Comparison of ENCODE assay signal across 30 cellular contexts in the genomic region with DNA sequence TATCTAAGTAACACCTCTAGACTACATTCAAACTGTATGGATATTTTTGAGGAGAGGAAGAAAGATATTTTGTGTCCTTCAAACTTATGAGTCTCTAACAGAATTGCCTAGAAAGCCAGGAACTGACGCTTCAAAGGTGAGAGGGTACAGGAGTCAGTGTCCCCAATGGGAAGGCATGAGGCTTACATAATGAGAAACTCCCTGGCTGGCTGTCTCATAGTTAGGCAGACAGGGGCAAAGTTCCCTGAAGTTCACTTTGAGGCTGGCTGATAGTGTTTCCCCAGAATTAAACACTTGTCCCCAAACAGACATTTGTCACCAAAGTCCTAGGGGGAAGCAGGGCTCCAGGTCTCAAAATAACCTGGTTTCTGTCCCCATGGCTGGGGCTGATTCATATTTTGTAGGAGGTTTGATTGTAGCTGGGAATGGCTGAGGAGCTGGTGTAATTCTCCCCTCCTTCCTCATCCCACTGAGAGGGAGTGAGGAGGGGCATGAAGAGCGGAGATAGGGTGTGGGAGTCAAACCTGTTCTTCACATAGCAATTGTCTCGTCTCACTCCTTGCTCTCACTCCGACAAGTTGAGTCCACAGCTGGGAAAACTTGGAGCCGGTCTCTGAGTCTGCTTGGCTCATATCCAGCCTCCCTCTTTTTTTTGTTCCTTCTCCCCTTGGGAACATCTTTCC. TPM values are rescaled to one million over a fixed set of nuclear protein-coding genes. Genes with fewer than 3 reads are reported as not detected.
"Had no signal": no experiment of that assay in that cellular context is flagged by ENCODE, and none has a peak within 500 bp of the region (broad histone marks: within the 10 kb centered on the region; RNA-seq: fewer than 3 reads in every experiment).

No MANE protein-coding gene starts in this region.

- ATAC-seq: activated CD8-positive, alpha-beta memory T cell treated with anti-CD3 and anti-CD28 coated beads, Interleukin-2, amount 10 ng/mL, durations not matched to agents 7 days and 5 days; activated naive CD8-positive, alpha-beta T cell treated with anti-CD3 and anti-CD28 coated beads, Interleukin-2, amount 50 U/mL, for 24 hours had no signal

- DNase-seq: activated CD4-positive, alpha-beta memory T cell treated with anti-CD3 and anti-CD28 coated beads, Interleukin-2, amount 10 ng/mL, durations not matched to agents 7 days and 5 days; activated CD4-positive, alpha-beta T cell treated with anti-CD3 and anti-CD28 coated beads for 1 hour; activated CD4-positive, alpha-beta T cell treated with anti-CD3 and anti-CD28 coated beads for 48 hours; activated CD4-positive, CD25-positive, alpha-beta regulatory T cell; activated CD8-positive, alpha-beta memory T cell treated with anti-CD3 and anti-CD28 coated beads for 24 hours; activated CD8-positive, alpha-beta memory T cell treated with anti-CD3 and anti-CD28 coated beads, Interleukin-2, amount 10 ng/mL, durations not matched to agents 7 days and 5 days; activated CD8-positive, alpha-beta memory T cell treated with anti-CD3 and anti-CD28 coated beads, Interleukin-2, amount 50 U/mL, for 48 hours; activated effector memory CD4-positive, alpha-beta T cell treated with Interleukin-2 at 50 U/mL for 16 hours; activated naive CD4-positive, alpha-beta T cell treated with anti-CD3 and anti-CD28 coated beads, Interleukin-2, amount 10 ng/mL, durations not matched to agents 7 days and 5 days; activated naive CD8-positive, alpha-beta T cell treated with anti-CD3 and anti-CD28 coated beads, Interleukin-2, amount 50 U/mL, for 24 hours; activated T-cell treated with anti-CD3 and anti-CD28 coated beads, Interleukin-2, amount 50 U/mL, for 48 hours; Kasumi-1; KBM-7; MG63; NCI-H1048; NCI-H1105 treated with DMSO at 0.1 percent for 48 hours; NCI-H1436 treated with DMSO at 0.1 percent for 48 hours; NCI-H1694 treated with DMSO at 0.1 percent for 48 hours; NCI-H2029; NCI-H510A; NCI-H526; NCI-H748 treated with DMSO at 0.1 percent for 48 hours; NK-92 treated with Interleukin-12 subunit alpha and Interleukin-12 subunit beta, amount 100 ng/mL, for 24 hours; PC-9; Right ventricle myocardium superior; SW 1271; T-helper 1 cell; T-helper 2 cell; T-helper 9 cell; WERI-Rb-1 had no signal

- H3K9me3 ChIP-seq: MG63 had no signal

- H3K27me3 ChIP-seq: MG63 had no signal

- H3K4me3 ChIP-seq: MG63, PC-9 had no signal

- H3K4me2 ChIP-seq: PC-9 had no signal

- H2AFZ ChIP-seq: PC-9 had no signal

- H3K27ac ChIP-seq: PC-9, WERI-Rb-1 had no signal

- H3K36me3 ChIP-seq: MG63, WERI-Rb-1 had no signal

RNA-seq across cellular contexts. Expression of a gene that starts 56.4 kb away (rescaled TPM):
- total RNA-seq: activated CD4-positive, alpha-beta memory T cell treated with anti-CD3 and anti-CD28 coated beads, Interleukin-2, amount 10 ng/mL, durations not matched to agents 7 days and 5 days; activated CD8-positive, alpha-beta memory T cell treated with anti-CD3 and anti-CD28 coated beads, Interleukin-2, amount 10 ng/mL, durations not matched to agents 7 days and 5 days; PC-9 had no signal
